In the genomic region with DNA sequence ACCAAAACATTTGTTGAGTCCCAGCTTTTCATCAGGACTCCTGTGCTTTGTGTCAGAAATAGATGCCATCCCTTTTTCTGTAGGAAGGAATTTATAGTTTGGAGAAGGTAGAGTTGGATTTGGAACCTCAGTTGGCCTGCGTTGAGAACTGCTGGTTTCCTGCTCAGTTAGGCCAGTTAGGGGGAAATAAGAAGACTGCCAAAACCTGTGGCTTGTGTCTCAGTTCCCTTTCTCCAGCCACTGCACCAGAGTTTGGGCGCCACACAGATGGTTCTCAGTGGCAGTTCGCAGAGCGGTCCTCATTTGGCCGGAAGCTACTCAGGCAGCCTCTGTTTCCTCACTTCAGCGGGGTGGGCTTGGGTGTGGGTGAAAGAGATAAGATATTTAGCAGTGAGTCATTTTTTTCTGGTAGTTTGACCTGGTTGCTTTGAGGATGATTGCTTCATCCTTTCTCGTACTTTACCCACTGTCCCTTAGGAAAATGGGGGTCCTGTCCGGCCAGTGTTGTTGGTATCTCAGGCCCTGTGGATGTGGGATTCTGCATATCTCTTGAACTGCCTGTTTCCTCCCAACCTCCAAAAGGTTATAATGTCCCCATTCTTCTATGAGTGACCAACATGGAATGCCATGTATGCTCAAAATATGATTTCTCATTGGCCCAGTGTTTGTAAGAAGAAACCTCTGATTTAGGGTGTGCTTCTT, we compare ENCODE assay signal across 1 cellular context.
TF ChIP-seq lines count a peak whose summit lies in the region.

No MANE protein-coding gene starts in this region.

TF ChIP-seq in GM12878, 131 proteins besides CTCF, POLR2A, EP300 and RAD21 (continued from another document and continues in another):
- TF ChIP-seq, protein P1, sequence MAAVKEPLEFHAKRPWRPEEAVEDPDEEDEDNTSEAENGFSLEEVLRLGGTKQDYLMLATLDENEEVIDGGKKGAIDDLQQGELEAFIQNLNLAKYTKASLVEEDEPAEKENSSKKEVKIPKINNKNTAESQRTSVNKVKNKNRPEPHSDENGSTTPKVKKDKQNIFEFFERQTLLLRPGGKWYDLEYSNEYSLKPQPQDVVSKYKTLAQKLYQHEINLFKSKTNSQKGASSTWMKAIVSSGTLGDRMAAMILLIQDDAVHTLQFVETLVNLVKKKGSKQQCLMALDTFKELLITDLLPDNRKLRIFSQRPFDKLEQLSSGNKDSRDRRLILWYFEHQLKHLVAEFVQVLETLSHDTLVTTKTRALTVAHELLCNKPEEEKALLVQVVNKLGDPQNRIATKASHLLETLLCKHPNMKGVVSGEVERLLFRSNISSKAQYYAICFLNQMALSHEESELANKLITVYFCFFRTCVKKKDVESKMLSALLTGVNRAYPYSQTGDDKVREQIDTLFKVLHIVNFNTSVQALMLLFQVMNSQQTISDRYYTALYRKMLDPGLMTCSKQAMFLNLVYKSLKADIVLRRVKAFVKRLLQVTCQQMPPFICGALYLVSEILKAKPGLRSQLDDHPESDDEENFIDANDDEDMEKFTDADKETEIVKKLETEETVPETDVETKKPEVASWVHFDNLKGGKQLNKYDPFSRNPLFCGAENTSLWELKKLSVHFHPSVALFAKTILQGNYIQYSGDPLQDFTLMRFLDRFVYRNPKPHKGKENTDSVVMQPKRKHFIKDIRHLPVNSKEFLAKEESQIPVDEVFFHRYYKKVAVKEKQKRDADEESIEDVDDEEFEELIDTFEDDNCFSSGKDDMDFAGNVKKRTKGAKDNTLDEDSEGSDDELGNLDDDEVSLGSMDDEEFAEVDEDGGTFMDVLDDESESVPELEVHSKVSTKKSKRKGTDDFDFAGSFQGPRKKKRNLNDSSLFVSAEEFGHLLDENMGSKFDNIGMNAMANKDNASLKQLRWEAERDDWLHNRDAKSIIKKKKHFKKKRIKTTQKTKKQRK (IDR thresholded peaks at IDR 0.05; ENCODE audit: low read depth, low read length), result no peak
- no peak; the same call in 1 of the 2 replicates for TF ChIP-seq GABPA (IDR thresholded peaks at IDR 0.05; ENCODE audit: low read depth)
- 0 out of 2 replicates have a peak, but pooled peaks have one; percentile 47 for TF ChIP-seq NBN (IDR thresholded peaks at IDR 0.05)
- peak; percentile 13; the same call in 1 of the 2 replicates for TF ChIP-seq ZNF384 (IDR thresholded peaks at IDR 0.05; ENCODE audit: borderline replicate concordance, low read depth, low read length)
- TF ChIP-seq NFIC (IDR thresholded peaks at IDR 0.05; ENCODE audit: low read depth, low read length), result peak; percentile 82
- TF ChIP-seq CBFB (IDR thresholded peaks at IDR 0.05; ENCODE audit: low read depth), result peak; percentile 73; the same call in 1 of the 2 replicates
- no peak for TF ChIP-seq HDAC6 (IDR thresholded peaks at IDR 0.05; ENCODE audit: unreplicated experiment)
- no peak for TF ChIP-seq SMAD5 (IDR thresholded peaks at IDR 0.05; ENCODE audit: low read depth)
- no peak for TF ChIP-seq KDM1A (IDR thresholded peaks at IDR 0.05; ENCODE audit: borderline replicate concordance)
- peak in 1 of 2 experiments; percentile 60; a peak in 1 of 3 replicates for TF ChIP-seq EGR1 (IDR thresholded peaks at IDR 0.05; ENCODE audit: borderline replicate concordance in 1 of 2, low read depth in 2 of 2, low read length in 2 of 2)
- TF ChIP-seq POLR2AphosphoS5 (IDR thresholded peaks at IDR 0.05; ENCODE audit: low read length), result no peak; the same call in 1 of the 2 replicates
- TF ChIP-seq ESRRA (IDR thresholded peaks at IDR 0.05; ENCODE audit: low read length), result no peak
- TF ChIP-seq CHD4 (IDR thresholded peaks at IDR 0.05), result no peak
- TF ChIP-seq, protein P2, sequence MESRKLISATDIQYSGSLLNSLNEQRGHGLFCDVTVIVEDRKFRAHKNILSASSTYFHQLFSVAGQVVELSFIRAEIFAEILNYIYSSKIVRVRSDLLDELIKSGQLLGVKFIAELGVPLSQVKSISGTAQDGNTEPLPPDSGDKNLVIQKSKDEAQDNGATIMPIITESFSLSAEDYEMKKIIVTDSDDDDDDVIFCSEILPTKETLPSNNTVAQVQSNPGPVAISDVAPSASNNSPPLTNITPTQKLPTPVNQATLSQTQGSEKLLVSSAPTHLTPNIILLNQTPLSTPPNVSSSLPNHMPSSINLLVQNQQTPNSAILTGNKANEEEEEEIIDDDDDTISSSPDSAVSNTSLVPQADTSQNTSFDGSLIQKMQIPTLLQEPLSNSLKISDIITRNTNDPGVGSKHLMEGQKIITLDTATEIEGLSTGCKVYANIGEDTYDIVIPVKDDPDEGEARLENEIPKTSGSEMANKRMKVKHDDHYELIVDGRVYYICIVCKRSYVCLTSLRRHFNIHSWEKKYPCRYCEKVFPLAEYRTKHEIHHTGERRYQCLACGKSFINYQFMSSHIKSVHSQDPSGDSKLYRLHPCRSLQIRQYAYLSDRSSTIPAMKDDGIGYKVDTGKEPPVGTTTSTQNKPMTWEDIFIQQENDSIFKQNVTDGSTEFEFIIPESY (IDR thresholded peaks at IDR 0.05), result no peak
- TF ChIP-seq CREM (IDR thresholded peaks at IDR 0.05; ENCODE audit: low read depth), result 0 out of 2 replicates have a peak, but pooled peaks have one; percentile 26
- TF ChIP-seq MTA2 (IDR thresholded peaks at IDR 0.05; ENCODE audit: low read depth), result peak; percentile 76
- TF ChIP-seq, protein P3, sequence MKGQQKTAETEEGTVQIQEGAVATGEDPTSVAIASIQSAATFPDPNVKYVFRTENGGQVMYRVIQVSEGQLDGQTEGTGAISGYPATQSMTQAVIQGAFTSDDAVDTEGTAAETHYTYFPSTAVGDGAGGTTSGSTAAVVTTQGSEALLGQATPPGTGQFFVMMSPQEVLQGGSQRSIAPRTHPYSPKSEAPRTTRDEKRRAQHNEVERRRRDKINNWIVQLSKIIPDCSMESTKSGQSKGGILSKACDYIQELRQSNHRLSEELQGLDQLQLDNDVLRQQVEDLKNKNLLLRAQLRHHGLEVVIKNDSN (IDR thresholded peaks at IDR 0.05; ENCODE audit: borderline replicate concordance, extremely low read length, insufficient read depth, low read depth, low read length), result no peak
- 0 out of 2 replicates have a peak, but pooled peaks have one; percentile 38 for TF ChIP-seq MTA3 (IDR thresholded peaks at IDR 0.05; ENCODE audit: borderline replicate concordance, low read length)
- TF ChIP-seq BACH1 (IDR thresholded peaks at IDR 0.05; ENCODE audit: borderline replicate concordance), result peak; percentile 27; the same call in 1 of the 2 replicates
- no peak for TF ChIP-seq NRF1 (conservative IDR thresholded peaks at IDR 0.05; ENCODE audit: low read depth, low read length)
- TF ChIP-seq TCF3 (IDR thresholded peaks at IDR 0.05; ENCODE audit: borderline replicate concordance, insufficient read depth, low read depth, low read length), result peak; percentile 60; the same call in 1 of the 2 replicates
- no peak for TF ChIP-seq SMARCA5 (IDR thresholded peaks at IDR 0.05)
- no peak for TF ChIP-seq ASH2L (IDR thresholded peaks at IDR 0.05; ENCODE audit: borderline replicate concordance, low read depth)
- peak; percentile 94 for TF ChIP-seq IRF4 (IDR thresholded peaks at IDR 0.05; ENCODE audit: low read depth, low read length)
- TF ChIP-seq CREB1 (IDR thresholded peaks at IDR 0.05; ENCODE audit: low read depth), result no peak
- TF ChIP-seq ZBED1 (IDR thresholded peaks at IDR 0.05; ENCODE audit: borderline replicate concordance), result no peak; the same call in 1 of the 2 replicates
- no peak for TF ChIP-seq KAT2A (conservative IDR thresholded peaks at IDR 0.05; ENCODE audit: control insufficient read depth, low read depth, low read length)
- peak; percentile 76 for TF ChIP-seq JUNB (IDR thresholded peaks at IDR 0.05)
- no peak for TF ChIP-seq RBBP5 (conservative IDR thresholded peaks at IDR 0.05)
- TF ChIP-seq, protein P4, sequence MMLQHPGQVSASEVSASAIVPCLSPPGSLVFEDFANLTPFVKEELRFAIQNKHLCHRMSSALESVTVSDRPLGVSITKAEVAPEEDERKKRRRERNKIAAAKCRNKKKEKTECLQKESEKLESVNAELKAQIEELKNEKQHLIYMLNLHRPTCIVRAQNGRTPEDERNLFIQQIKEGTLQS (IDR thresholded peaks at IDR 0.05; ENCODE audit: borderline replicate concordance, extremely low read depth, low read depth, low read length), result no peak
- peak in 1 of 2 experiments; percentile 40; a peak in 1 of 4 replicates for TF ChIP-seq CEBPB (IDR thresholded peaks at IDR 0.05; ENCODE audit: borderline replicate concordance in 1 of 2, low read depth in 2 of 2, low read length in 2 of 2)
- TF ChIP-seq MYC (IDR thresholded peaks at IDR 0.05; ENCODE audit: insufficient read depth, insufficient read length, insufficient replicate concordance, low read length, severe bottlenecking), result no peak
- no peak for TF ChIP-seq POLR2AphosphoS2 (IDR thresholded peaks at IDR 0.05; ENCODE audit: low read depth, low read length)
- no peak for TF ChIP-seq SIN3A (IDR thresholded peaks at IDR 0.05; ENCODE audit: low read depth, low read length)
- no peak for TF ChIP-seq RAD51 (IDR thresholded peaks at IDR 0.05)
- TF ChIP-seq ZNF217 (IDR thresholded peaks at IDR 0.05), result 0 out of 2 replicates have a peak, but pooled peaks have one; percentile 52
- peak; percentile 93 for TF ChIP-seq DPF2 (IDR thresholded peaks at IDR 0.05)
- peak; percentile 91 for TF ChIP-seq RUNX3 (IDR thresholded peaks at IDR 0.05; ENCODE audit: low read length)
- TF ChIP-seq FOXM1 (IDR thresholded peaks at IDR 0.05; ENCODE audit: low read depth, low read length), result peak; percentile 53; the same call in 1 of the 2 replicates
- 0 out of 2 replicates have a peak, but pooled peaks have one; percentile 79 for TF ChIP-seq RCOR1 (conservative IDR thresholded peaks at IDR 0.05; ENCODE audit: low read depth, low read length)
- no peak for TF ChIP-seq STAT1 (conservative IDR thresholded peaks at IDR 0.05)
- no peak for TF ChIP-seq JUND (IDR thresholded peaks at IDR 0.05; ENCODE audit: low read depth, low read length)
- peak; percentile 84 for TF ChIP-seq TCF12 (IDR thresholded peaks at IDR 0.05; ENCODE audit: low read depth, low read length)
- TF ChIP-seq, protein P5, sequence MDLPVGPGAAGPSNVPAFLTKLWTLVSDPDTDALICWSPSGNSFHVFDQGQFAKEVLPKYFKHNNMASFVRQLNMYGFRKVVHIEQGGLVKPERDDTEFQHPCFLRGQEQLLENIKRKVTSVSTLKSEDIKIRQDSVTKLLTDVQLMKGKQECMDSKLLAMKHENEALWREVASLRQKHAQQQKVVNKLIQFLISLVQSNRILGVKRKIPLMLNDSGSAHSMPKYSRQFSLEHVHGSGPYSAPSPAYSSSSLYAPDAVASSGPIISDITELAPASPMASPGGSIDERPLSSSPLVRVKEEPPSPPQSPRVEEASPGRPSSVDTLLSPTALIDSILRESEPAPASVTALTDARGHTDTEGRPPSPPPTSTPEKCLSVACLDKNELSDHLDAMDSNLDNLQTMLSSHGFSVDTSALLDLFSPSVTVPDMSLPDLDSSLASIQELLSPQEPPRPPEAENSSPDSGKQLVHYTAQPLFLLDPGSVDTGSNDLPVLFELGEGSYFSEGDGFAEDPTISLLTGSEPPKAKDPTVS (IDR thresholded peaks at IDR 0.05; ENCODE audit: low read depth, low read length), result no peak
- TF ChIP-seq MEF2A (IDR thresholded peaks at IDR 0.05; ENCODE audit: insufficient read depth, low read depth, low read length), result peak; percentile 71
- TF ChIP-seq, protein P6, sequence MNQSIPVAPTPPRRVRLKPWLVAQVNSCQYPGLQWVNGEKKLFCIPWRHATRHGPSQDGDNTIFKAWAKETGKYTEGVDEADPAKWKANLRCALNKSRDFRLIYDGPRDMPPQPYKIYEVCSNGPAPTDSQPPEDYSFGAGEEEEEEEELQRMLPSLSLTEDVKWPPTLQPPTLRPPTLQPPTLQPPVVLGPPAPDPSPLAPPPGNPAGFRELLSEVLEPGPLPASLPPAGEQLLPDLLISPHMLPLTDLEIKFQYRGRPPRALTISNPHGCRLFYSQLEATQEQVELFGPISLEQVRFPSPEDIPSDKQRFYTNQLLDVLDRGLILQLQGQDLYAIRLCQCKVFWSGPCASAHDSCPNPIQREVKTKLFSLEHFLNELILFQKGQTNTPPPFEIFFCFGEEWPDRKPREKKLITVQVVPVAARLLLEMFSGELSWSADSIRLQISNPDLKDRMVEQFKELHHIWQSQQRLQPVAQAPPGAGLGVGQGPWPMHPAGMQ (IDR thresholded peaks at IDR 0.05; ENCODE audit: borderline replicate concordance), result no peak
- TF ChIP-seq, protein P7, sequence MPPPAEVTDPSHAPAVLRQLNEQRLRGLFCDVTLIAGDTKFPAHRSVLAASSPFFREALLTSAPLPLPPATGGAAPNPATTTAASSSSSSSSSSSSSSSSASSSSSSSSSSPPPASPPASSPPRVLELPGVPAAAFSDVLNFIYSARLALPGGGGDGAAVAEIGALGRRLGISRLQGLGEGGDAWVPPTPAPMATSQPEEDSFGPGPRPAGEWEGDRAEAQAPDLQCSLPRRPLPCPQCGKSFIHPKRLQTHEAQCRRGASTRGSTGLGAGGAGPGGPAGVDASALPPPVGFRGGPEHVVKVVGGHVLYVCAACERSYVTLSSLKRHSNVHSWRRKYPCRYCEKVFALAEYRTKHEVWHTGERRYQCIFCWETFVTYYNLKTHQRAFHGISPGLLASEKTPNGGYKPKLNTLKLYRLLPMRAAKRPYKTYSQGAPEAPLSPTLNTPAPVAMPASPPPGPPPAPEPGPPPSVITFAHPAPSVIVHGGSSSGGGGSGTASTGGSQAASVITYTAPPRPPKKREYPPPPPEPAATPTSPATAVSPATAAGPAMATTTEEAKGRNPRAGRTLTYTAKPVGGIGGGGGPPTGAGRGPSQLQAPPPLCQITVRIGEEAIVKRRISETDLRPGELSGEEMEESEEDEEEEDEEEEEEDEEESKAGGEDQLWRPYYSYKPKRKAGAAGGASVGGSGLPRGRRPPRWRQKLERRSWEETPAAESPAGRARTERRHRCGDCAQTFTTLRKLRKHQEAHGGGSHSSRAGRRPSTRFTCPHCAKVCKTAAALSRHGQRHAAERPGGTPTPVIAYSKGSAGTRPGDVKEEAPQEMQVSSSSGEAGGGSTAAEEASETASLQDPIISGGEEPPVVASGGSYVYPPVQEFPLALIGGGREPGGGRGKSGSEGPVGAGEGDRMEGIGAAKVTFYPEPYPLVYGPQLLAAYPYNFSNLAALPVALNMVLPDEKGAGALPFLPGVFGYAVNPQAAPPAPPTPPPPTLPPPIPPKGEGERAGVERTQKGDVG (CRISPR knock-in tag; IDR thresholded peaks at IDR 0.05), result no peak
- no peak for TF ChIP-seq HDGF (IDR thresholded peaks at IDR 0.05)
- TF ChIP-seq, protein P8, sequence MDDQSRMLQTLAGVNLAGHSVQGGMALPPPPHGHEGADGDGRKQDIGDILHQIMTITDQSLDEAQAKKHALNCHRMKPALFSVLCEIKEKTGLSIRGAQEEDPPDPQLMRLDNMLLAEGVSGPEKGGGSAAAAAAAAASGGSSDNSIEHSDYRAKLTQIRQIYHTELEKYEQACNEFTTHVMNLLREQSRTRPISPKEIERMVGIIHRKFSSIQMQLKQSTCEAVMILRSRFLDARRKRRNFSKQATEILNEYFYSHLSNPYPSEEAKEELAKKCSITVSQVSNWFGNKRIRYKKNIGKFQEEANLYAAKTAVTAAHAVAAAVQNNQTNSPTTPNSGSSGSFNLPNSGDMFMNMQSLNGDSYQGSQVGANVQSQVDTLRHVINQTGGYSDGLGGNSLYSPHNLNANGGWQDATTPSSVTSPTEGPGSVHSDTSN (IDR thresholded peaks at IDR 0.05; ENCODE audit: insufficient replicate concordance, low read depth, low read length), result no peak
- TF ChIP-seq PAX8 (IDR thresholded peaks at IDR 0.05), result no peak
- TF ChIP-seq MEF2B (IDR thresholded peaks at IDR 0.05; ENCODE audit: partially characterized antibody, poor library complexity, severe bottlenecking), result peak; percentile 28
